ENCODE assay signal across 12 cellular contexts in genomic region chr3:12507871-12508281, GRCh38. TPM values are rescaled to one million over a fixed set of nuclear protein-coding genes. Genes with fewer than 3 reads are reported as not detected.
A peak's percentile ranks its signal among the peaks of the same experiment; 100 is the strongest.
DNase-seq lines count a peak whose midpoint lies in the region; ATAC-seq and TF ChIP-seq lines count a peak whose summit lies in the region.
"Had no signal": no experiment of that assay in that cellular context is flagged by ENCODE, and none has a peak within 500 bp of the region (broad histone marks: within the 10 kb centered on the region; RNA-seq: fewer than 3 reads in every experiment).

No MANE protein-coding gene starts in this region.

- ATAC-seq in Right ventricle myocardium inferior (peak; percentile 53), left lung (peak; percentile 43), aorta (ENCODE audit: low FRiP score) (peak; percentile 34), GM18909 (IDR thresholded peaks at IDR 0.05; ENCODE audit: poor library complexity, unreplicated experiment) (no peak)
- ATAC-seq: activated CD4-positive, alpha-beta T cell treated with anti-CD3 and anti-CD28 coated beads for 36 hours; GM12878; K562 had no signal

- DNase-seq in Right ventricle myocardium inferior (ENCODE audit: missing footprints) (no peak), cardiac septum (ENCODE audit: low spot score) (no peak), choroid plexus epithelial cell (ENCODE audit: low read depth) (peak; percentile 86), left lung (no peak), aorta (no peak), Ammon's horn (ENCODE audit: low spot score) (no peak), NCI-H345 (lab: John Stamatoyannopoulos, UW) (no peak)
- DNase-seq: activated CD4-positive, alpha-beta T cell treated with anti-CD3 and anti-CD28 coated beads for 36 hours; midbrain had no signal

- intact Hi-C loops in Right ventricle myocardium inferior (cut with DNase I) (no loop called here), cardiac septum (cut with DNase I) (no loop called here), left lung (cut with DNase I) (no loop called here), aorta (cut with DNase I) (no loop called here)

- WGBS in aorta, 2 donors, result 42 to 67% methylated on average over 4 of the region's 4 CpGs

- TF ChIP-seq CTCF in choroid plexus epithelial cell (conservative IDR thresholded peaks at IDR 0.05; ENCODE audit: low read depth, low read length) (no peak), left lung (IDR thresholded peaks at IDR 0.05) (no peak)

- H3K27ac ChIP-seq in left lung (no peak overlapping the region), aorta (ENCODE audit: low read depth in 1 of 2, low read length in 2 of 2) (peak overlapping the region in 1 of 2 donors; percentile 19)

- H3K27me3 ChIP-seq in left lung (no peaks in the 10 kb centered on the region), aorta (ENCODE audit: control insufficient read depth in 1 of 2, insufficient read depth in 2 of 2, low read length in 1 of 2) (no peaks in the 10 kb centered on the region)

- H3K9me3 ChIP-seq in left lung (no peaks in the 10 kb centered on the region), aorta (ENCODE audit: control insufficient read depth, low read length) (no peaks in the 10 kb centered on the region)

- H3K36me3 ChIP-seq in left lung (peaks cover 0 to 42% of the 10 kb centered on the region in 2 donors), aorta (ENCODE audit: control insufficient read depth in 1 of 2, insufficient read depth in 2 of 2, low read length in 1 of 2) (peaks cover 0 to 5% of the 10 kb centered on the region in 2 donors)

- peaks cover 0 to 4% of the 10 kb centered on the region in 2 donors for H3K4me1 ChIP-seq in left lung
- no peaks in the 10 kb centered on the region for H3K4me1 ChIP-seq in aorta (ENCODE audit: control insufficient read depth in 1 of 2, insufficient read depth in 2 of 2, low read length in 2 of 2)

- H3K4me3 ChIP-seq in choroid plexus epithelial cell (ENCODE audit: low read depth, low read length) (peak overlapping the region; percentile 11), left lung (no peak overlapping the region), aorta (ENCODE audit: low read length in 2 of 2) (no peak overlapping the region)
- H3K4me3 ChIP-seq: GM12878, K562 had no signal

RNA-seq across cellular contexts. Expression of gene TSEN2, which starts 23.6 kb away (rescaled TPM):
- total RNA-seq in Right ventricle myocardium inferior (24.1 TPM), cardiac septum (11.1 TPM), left lung (10 to 100 TPM in 1 of 2 donors, 1 to 10 TPM in 1; 8.1 to 15.1 TPM), aorta (10 to 100 TPM; 13.2 to 14.7 TPM)
- 10 to 100 TPM; 13.4 TPM for polyA plus RNA-seq in aorta

RNA-seq across cellular contexts. Expression of gene MKRN2OS, which starts 37.4 kb away (rescaled TPM):
- total RNA-seq in Right ventricle myocardium inferior (not detected), cardiac septum (0.48 TPM), left lung (1 to 10 TPM in 1 of 2 donors, under 1 TPM in 1; 0.52 to 1.6 TPM), aorta (not detected)
- polyA plus RNA-seq in aorta, result 1 to 10 TPM in 1 of 2 donors, not detected in 1; 5.0 TPM
- total RNA-seq: activated CD4-positive, alpha-beta T cell treated with anti-CD3 and anti-CD28 coated beads for 36 hours had no signal

RNA-seq across cellular contexts. Expression of gene MKRN2, which starts 49.0 kb away (rescaled TPM):
- total RNA-seq in Right ventricle myocardium inferior (31.0 TPM), cardiac septum (27.9 TPM), left lung (10 to 100 TPM; 20.3 to 23.4 TPM), aorta (10 to 100 TPM; 22.2 to 22.5 TPM)
- 10 to 100 TPM; 18.8 to 22.3 TPM for polyA plus RNA-seq in aorta
